In the genomic region with DNA sequence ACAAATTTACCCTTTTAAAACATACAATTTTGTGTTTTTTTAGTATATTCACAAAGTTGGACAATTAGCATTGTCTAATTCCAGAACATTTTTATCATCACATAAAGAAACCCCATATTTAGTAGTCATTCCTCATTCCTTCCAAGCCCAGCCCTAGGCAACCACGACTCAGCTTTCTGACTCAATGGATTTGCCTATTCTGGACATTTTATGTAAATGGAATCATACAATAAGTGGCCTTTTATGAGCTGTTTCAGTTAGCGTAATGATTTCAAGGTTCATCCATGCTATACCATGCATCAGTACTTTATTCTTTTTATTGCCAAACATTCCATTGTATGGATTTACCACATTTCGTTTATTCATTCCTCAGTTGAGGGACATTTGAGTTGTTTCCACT, we compare ENCODE assay signal across 20 cellular contexts.
"Had no signal": no experiment of that assay in that cellular context is flagged by ENCODE, and none has a peak within 500 bp of the region (broad histone marks: within the 10 kb centered on the region; RNA-seq: fewer than 3 reads in every experiment).

No MANE protein-coding gene starts in this region.

- H3K4me2 ChIP-seq: neural progenitor cell had no signal

- H3K36me3 ChIP-seq: neural progenitor cell, right lobe of liver, suprapubic skin, transverse colon had no signal

- H3K9ac ChIP-seq: neural progenitor cell had no signal

- H2AFZ ChIP-seq: neural progenitor cell had no signal

- DNase-seq: activated CD4-positive, alpha-beta T cell treated with anti-CD3 and anti-CD28 coated beads for 1 hour; activated CD4-positive, alpha-beta T cell treated with anti-CD3 and anti-CD28 coated beads, Interleukin-2, amount 50 U/mL, for 1 hour; activated CD8-positive, alpha-beta T cell treated with anti-CD3 and anti-CD28 coated beads, Interleukin-2, amount 10 ng/mL, durations not matched to agents 7 days and 5 days; activated gamma-delta T cell; anterior cingulate cortex; central memory CD4-positive, alpha-beta T cell; dermis blood vessel endothelial cell; effector CD8-positive, alpha-beta T cell; naive thymus-derived CD4-positive, alpha-beta T cell; posterior cingulate gyrus; right lobe of liver; stimulated activated CD4-positive, alpha-beta T cell treated with anti-CD3 and anti-CD28 coated beads, Interleukin-1b, Interleukin-23, amount 100 ng/mL, for 48 hours; stimulated activated naive CD8-positive, alpha-beta T cell treated with anti-CD3 and anti-CD28 coated beads, Interleukin-15, amount 100 ng/mL, for 72 hours; transverse colon had no signal

- ATAC-seq: activated CD8-positive, alpha-beta T cell treated with anti-CD3 and anti-CD28 coated beads, Interleukin-2, amount 10 ng/mL, durations not matched to agents 7 days and 5 days; esophagus mucosa; left lobe of liver; naive thymus-derived CD4-positive, alpha-beta T cell; right lobe of liver; stimulated activated naive CD8-positive, alpha-beta T cell treated with anti-CD3 and anti-CD28 coated beads, Interleukin-15, amount 100 ng/mL, for 72 hours had no signal

- H3K4me3 ChIP-seq: lung, neural progenitor cell, right lobe of liver, skin epidermis, suprapubic skin, transverse colon had no signal

- H3K27me3 ChIP-seq: neural progenitor cell, right lobe of liver, suprapubic skin, transverse colon had no signal

- H3K9me3 ChIP-seq: right lobe of liver, suprapubic skin, transverse colon had no signal

- H3K27ac ChIP-seq: neural progenitor cell, right lobe of liver, skin epidermis, suprapubic skin, transverse colon had no signal

- H3K4me1 ChIP-seq: neural progenitor cell, right lobe of liver, suprapubic skin, transverse colon had no signal
